Comparison of ENCODE assay signal across 18 cellular contexts in the genomic region with DNA sequence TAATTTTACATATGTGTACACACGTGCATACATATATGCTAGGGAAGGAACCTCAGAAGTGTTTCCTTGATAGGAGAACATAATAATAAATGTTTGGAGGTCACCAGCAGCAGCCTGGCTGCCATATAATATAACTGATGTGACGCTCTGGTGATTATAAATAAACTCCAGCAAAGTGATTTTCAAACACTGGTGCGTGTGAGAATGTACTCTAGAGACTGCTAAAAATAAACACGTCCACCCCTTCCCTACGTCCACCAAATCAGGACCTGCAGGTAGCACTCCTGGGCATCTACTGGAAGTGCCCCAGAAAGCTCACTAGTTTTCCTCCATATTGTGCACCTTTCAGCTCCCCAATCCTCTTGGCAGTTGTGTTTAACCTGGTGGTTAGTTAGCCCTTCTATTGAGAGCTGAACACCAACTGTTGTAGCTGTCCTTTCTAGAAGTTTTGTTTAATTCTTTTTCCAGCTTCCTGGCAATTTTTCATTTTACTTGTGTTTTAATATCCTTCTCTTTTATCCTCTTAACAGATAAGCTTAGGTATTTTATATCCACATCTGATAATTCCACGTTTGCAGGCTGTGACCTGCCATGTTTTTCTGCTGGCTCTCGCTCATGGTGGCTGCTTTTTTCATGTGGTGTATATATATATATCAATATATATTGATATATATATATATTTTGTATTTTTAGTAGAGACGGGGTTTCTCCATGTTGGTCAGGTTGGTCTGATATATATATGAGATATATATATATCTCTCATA. TPM values are rescaled to one million over a fixed set of nuclear protein-coding genes. Genes with fewer than 3 reads are reported as not detected.
A peak's percentile ranks its signal among the peaks of the same experiment; 100 is the strongest.
DNase-seq lines count a peak whose midpoint lies in the region; ATAC-seq, FAIRE-seq and TF ChIP-seq lines count a peak whose summit lies in the region.
"Had no signal": no experiment of that assay in that cellular context is flagged by ENCODE, and none has a peak within 500 bp of the region (broad histone marks: within the 10 kb centered on the region; RNA-seq: fewer than 3 reads in every experiment).

No MANE protein-coding gene starts in this region.

- no peak for TF ChIP-seq RAD21 in A549 (conservative IDR thresholded peaks at IDR 0.05 in 1 of 2, IDR thresholded peaks at IDR 0.05 in 1 of 2)

- peaks cover 2% of the 10 kb centered on the region for H3K36me3 Mint-ChIP-seq in T-helper 17 cell (ENCODE audit: low read depth)

- no peaks in the 10 kb centered on the region for H4K20me1 ChIP-seq in hepatocyte (ENCODE audit: insufficient read depth, poor library complexity, severe bottlenecking)

- TF ChIP-seq EP300 in A549 (IDR thresholded peaks at IDR 0.05), result no peak

- H3K4me1 ChIP-seq in A549, result peaks cover 43% of the 10 kb centered on the region
- peaks cover 43 to 57% of the 10 kb centered on the region in 2 donors for H3K4me1 ChIP-seq in gastrocnemius medialis
- H3K4me1 ChIP-seq in hepatocyte (ENCODE audit: insufficient read depth), result peaks cover 6% of the 10 kb centered on the region
- H3K4me1 ChIP-seq: BE2C had no signal

- peaks cover 12% of the 10 kb centered on the region for H3K4me1 Mint-ChIP-seq in T-helper 17 cell

- H3K79me2 ChIP-seq in hepatocyte, result peaks cover 47% of the 10 kb centered on the region

- TF ChIP-seq POLR2A in A549 (IDR thresholded peaks at IDR 0.05; ENCODE audit: low read length) (no peak), gastrocnemius medialis (IDR thresholded peaks at IDR 0.05) (no peak)

- no peaks in the 10 kb centered on the region for H3K36me3 ChIP-seq in gastrocnemius medialis
- H3K36me3 ChIP-seq in hepatocyte (replicated peaks; ENCODE audit: insufficient read depth, low read depth), result no peaks in the 10 kb centered on the region
- H3K36me3 ChIP-seq: BE2C had no signal

- H3K4me3 ChIP-seq in A549, result no peak overlapping the region
- H3K4me3 ChIP-seq in gastrocnemius medialis, result no peak overlapping the region
- H3K4me3 ChIP-seq in hepatocyte, result no peak overlapping the region

- peaks cover 5% of the 10 kb centered on the region; the same call in 1 of the 3 replicates for H3K9me3 ChIP-seq in A549
- no peaks in the 10 kb centered on the region for H3K9me3 ChIP-seq in gastrocnemius medialis
- H3K9me3 ChIP-seq in hepatocyte (ENCODE audit: low read depth), result no peaks in the 10 kb centered on the region
- H3K9me3 ChIP-seq in T-helper 17 cell (ENCODE audit: control insufficient read depth, low read length, poor library complexity, severe bottlenecking), result no peaks in the 10 kb centered on the region
- H3K9me3 ChIP-seq: BE2C had no signal

- TF ChIP-seq CTCF in A549 (IDR thresholded peaks at IDR 0.05) (no peak), RWPE1 (conservative IDR thresholded peaks at IDR 0.05; ENCODE audit: low read depth) (no peak), gastrocnemius medialis (IDR thresholded peaks at IDR 0.05 in 4 of 5, conservative IDR thresholded peaks at IDR 0.05 in 1 of 5) (no peak), hepatocyte (IDR thresholded peaks at IDR 0.05; ENCODE audit: poor library complexity) (no peak)

- H3K27me3 Mint-ChIP-seq in T-helper 17 cell, result no peaks in the 10 kb centered on the region
- H3K27me3 Mint-ChIP-seq: CD4-positive, alpha-beta memory T cell had no signal

- POLR2A ChIA-PET in A549 (lab: Yijun Ruan, JAX), result interaction anchor here (0.5 kb wide), 1 partner anchor 157 kb away, joined by 5 read pairs; no protein-coding TSS in a partner anchor
- POLR2A ChIA-PET in RWPE1 (lab: Yijun Ruan, JAX; ENCODE audit: low non-redundant PET), result no interaction called here

- ATAC-seq in A549 (no peak), left ventricle myocardium superior (peak; percentile 49), gastrocnemius medialis (no peak), T-helper 17 cell (no peak), HG03139 (IDR thresholded peaks at IDR 0.05; ENCODE audit: unreplicated experiment) (no peak)
- ATAC-seq: HepG2 had no signal

- peak; percentile 13 for FAIRE-seq in A549 (lab: Jason Lieb, UNC)
- FAIRE-seq: GM12891, GM19239, HepG2, HTR-8/SVneo had no signal

- no peaks in the 10 kb centered on the region for H3K27me3 ChIP-seq in gastrocnemius medialis
- no peaks in the 10 kb centered on the region for H3K27me3 ChIP-seq in hepatocyte
- H3K27me3 ChIP-seq: BE2C had no signal

- intact Hi-C loops in left ventricle myocardium superior (cut with micrococcal nuclease), result no loop called here
- intact Hi-C loops in gastrocnemius medialis (cut with DNase I; ENCODE audit: low total_unique reads), result no loop called here

- no peak overlapping the region for H3K4me2 ChIP-seq in A549
- no peak overlapping the region for H3K4me2 ChIP-seq in hepatocyte

- H3K27ac Mint-ChIP-seq in T-helper 17 cell, result no peak overlapping the region
- H3K27ac Mint-ChIP-seq: CD4-positive, alpha-beta memory T cell; H9 had no signal

- no peak overlapping the region for H3K4me3 Mint-ChIP-seq in T-helper 17 cell
- H3K4me3 Mint-ChIP-seq: CD4-positive, alpha-beta memory T cell; H9 had no signal

- H3K9me2 ChIP-seq in hepatocyte (replicated peaks; ENCODE audit: insufficient read depth), result no peaks in the 10 kb centered on the region

- CTCF ChIA-PET in A549 (lab: Yijun Ruan, JAX), result interaction anchor here (0.6 to 7.3 kb wide), 7 partner anchors 13 to 93 kb away, joined by 3 to 55 read pairs (median 5); no protein-coding TSS in a partner anchor
- CTCF ChIA-PET in RWPE1 (lab: Yijun Ruan, JAX), result no interaction called here

- no peak for DNase-seq in A549 (ENCODE audit: low read depth in 1 of 2, low spot score in 1 of 2)
- no peak for DNase-seq in RWPE1 (ENCODE audit: low spot score)
- no peak for DNase-seq in left ventricle myocardium superior
- DNase-seq in gastrocnemius medialis, result no peak
- DNase-seq in hepatocyte (ENCODE audit: low spot score), result no peak
- DNase-seq in T-helper 17 cell, result no peak
- DNase-seq: BE2C; CD4-positive, alpha-beta memory T cell; DMS79; GOT3; H9 had no signal

- in situ Hi-C loops in gastrocnemius medialis (cut with MboI; ENCODE audit: low sequenced_read_pairs in 4 of 4), result no loop called here

- no peak overlapping the region for H3K27ac ChIP-seq in A549
- H3K27ac ChIP-seq in RWPE1, result 0 out of 2 replicates have a peak overlapping the region, but pooled peaks have one; percentile 22
- H3K27ac ChIP-seq in gastrocnemius medialis, result peak overlapping the region in 3 of 4 donors; percentile 22 to 67 (median 51)
- no peak overlapping the region for H3K27ac ChIP-seq in hepatocyte
- H3K27ac ChIP-seq: C4-2B had no signal

- H2AFZ ChIP-seq in hepatocyte, result no peak overlapping the region

- 89% methylated on average over 8 of the region's 8 CpGs for WGBS in A549 (ENCODE audit: missing lambda C conversion rate)
- WGBS in hepatocyte (ENCODE audit: low lambda C conversion rate, missing lambda C conversion rate), result 92% methylated on average over 8 of the region's 8 CpGs

TF ChIP-seq in A549, 52 proteins besides CTCF, POLR2A, EP300 and RAD21 (continues in another document):
- TF ChIP-seq TFCP2L1 (CRISPR knock-in tag; IDR thresholded peaks at IDR 0.05) (no peak), POLR2AphosphoS2 (conservative IDR thresholded peaks at IDR 0.05; ENCODE audit: low read length) (no peak), RARB (CRISPR knock-in tag; IDR thresholded peaks at IDR 0.05) (no peak), BHLHE40 (IDR thresholded peaks at IDR 0.05; ENCODE audit: low read depth, low read length) (no peak), PHF8 (IDR thresholded peaks at IDR 0.05; ENCODE audit: borderline replicate concordance, low read depth) (no peak), CHD4 (IDR thresholded peaks at IDR 0.05; ENCODE audit: borderline replicate concordance) (no peak), FOSL2 (IDR thresholded peaks at IDR 0.05) (no peak), FOSL2 (CRISPR knock-in tag; IDR thresholded peaks at IDR 0.05) (no peak), KDM1A (IDR thresholded peaks at IDR 0.05; ENCODE audit: low read depth) (no peak)
- TF ChIP-seq, protein P1, sequence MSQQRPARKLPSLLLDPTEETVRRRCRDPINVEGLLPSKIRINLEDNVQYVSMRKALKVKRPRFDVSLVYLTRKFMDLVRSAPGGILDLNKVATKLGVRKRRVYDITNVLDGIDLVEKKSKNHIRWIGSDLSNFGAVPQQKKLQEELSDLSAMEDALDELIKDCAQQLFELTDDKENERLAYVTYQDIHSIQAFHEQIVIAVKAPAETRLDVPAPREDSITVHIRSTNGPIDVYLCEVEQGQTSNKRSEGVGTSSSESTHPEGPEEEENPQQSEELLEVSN (IDR thresholded peaks at IDR 0.05; ENCODE audit: borderline replicate concordance, low read depth), result no peak
- TF ChIP-seq, protein P2, sequence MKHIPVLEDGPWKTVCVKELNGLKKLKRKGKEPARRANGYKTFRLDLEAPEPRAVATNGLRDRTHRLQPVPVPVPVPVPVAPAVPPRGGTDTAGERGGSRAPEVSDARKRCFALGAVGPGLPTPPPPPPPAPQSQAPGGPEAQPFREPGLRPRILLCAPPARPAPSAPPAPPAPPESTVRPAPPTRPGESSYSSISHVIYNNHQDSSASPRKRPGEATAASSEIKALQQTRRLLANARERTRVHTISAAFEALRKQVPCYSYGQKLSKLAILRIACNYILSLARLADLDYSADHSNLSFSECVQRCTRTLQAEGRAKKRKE (CRISPR knock-in tag; IDR thresholded peaks at IDR 0.05; ENCODE audit: low read depth), result no peak

RNA-seq across cellular contexts. Expression of a gene that starts 13.0 kb away (rescaled TPM):
- polyA plus RNA-seq in A549 (2011; rRNA removed), result 21.8 and 29.1 TPM in 2 replicates
- polyA plus RNA-seq in A549 (2012; cell fraction: cytosol; rRNA removed), result 20.3 and 24.2 TPM in 2 replicates
- 16.1 and 21.2 TPM in 2 replicates for polyA plus RNA-seq in A549 (2012; cell fraction: nucleus; rRNA removed)
- 13.8 to 15.9 TPM (median 15.6 TPM) in 3 replicates for polyA plus RNA-seq in A549 (2017; fragmentation: RNase III; extraction: RNeasy Plus Mini Kit Qiagen cat#74134 plus additional on column Dnase treatment)
- 28.9 and 29.3 TPM in 2 replicates for polyA minus RNA-seq in A549 (2011; rRNA and poly(A)+ RNA removed)
- total RNA-seq in left ventricle myocardium superior, result 26.9 TPM
- total RNA-seq in gastrocnemius medialis, result 10 to 100 TPM; 14.8 to 32.5 (median 20.3) TPM
- 11.2 and 15.1 TPM in 2 replicates for total RNA-seq in hepatocyte
- 15.0 and 15.2 TPM in 2 replicates for polyA plus RNA-seq in hepatocyte
- 1 to 10 TPM; 8.3 to 9.4 TPM for total RNA-seq in T-helper 17 cell

RNA-seq across cellular contexts. Expression of a gene that starts 30.4 kb away (rescaled TPM):
- polyA plus RNA-seq in A549 (2011; rRNA removed), result 0.10 TPM in 1 of 2 replicates, not detected in the other
- 0.05 TPM in 1 of 2 replicates, not detected in the other for polyA plus RNA-seq in A549 (2012; cell fraction: cytosol; rRNA removed)
- 0.23 and 0.40 TPM in 2 replicates for polyA plus RNA-seq in A549 (2012; cell fraction: nucleus; rRNA removed)
- polyA plus RNA-seq in A549 (2017; fragmentation: RNase III; extraction: RNeasy Plus Mini Kit Qiagen cat#74134 plus additional on column Dnase treatment), result 0.03 to 0.12 TPM (median 0.04 TPM) in 3 replicates
- polyA minus RNA-seq in A549 (2011; rRNA and poly(A)+ RNA removed), result 0.29 TPM in 1 of 2 replicates, not detected in the other
- total RNA-seq in left ventricle myocardium superior, result 4.8 TPM
- 1 to 10 TPM in 3 of 4 donors, under 1 TPM in 1; 0.46 to 4.2 (median 2.2) TPM for total RNA-seq in gastrocnemius medialis
- not detected in 2 replicates for total RNA-seq in hepatocyte
- 0.10 TPM in 1 of 2 replicates, not detected in the other for polyA plus RNA-seq in hepatocyte
- not detected for total RNA-seq in T-helper 17 cell
- total RNA-seq: CD4-positive, alpha-beta memory T cell; HepG2 had no signal
- polyA plus RNA-seq: AG04450; CD4-positive, alpha-beta memory T cell had no signal

Comparison
In these comparisons a context has a peak if more than half of its experiments do, and no peak if none do; other contexts are left out.
1. H3K27ac ChIP-seq: peak in RWPE1 (single experiment) and gastrocnemius medialis (3 of 4); none in A549 (0 of 2) and hepatocyte (single experiment).